In the genomic region with DNA sequence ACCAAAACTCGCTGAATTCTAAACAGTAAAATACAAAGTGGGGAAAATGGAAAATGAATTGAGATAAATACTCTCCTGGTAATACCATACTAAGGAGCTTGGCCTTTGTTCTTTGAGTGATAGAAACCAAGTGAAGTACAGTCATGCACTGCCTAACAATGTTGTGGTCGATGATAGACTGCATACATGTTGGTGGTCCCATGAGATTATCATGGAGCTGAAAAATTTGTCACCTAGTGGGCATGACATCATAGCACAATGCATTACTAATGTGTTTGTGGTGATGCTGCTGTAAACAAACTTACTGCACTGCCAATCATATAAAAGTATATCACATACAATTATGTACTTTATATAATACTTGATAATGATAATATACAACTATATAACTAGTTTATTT, we compare ENCODE assay signal across 27 cellular contexts.
"Had no signal": no experiment of that assay in that cellular context is flagged by ENCODE, and none has a peak within 500 bp of the region (broad histone marks: within the 10 kb centered on the region; RNA-seq: fewer than 3 reads in every experiment).

No MANE protein-coding gene starts in this region.

- ATAC-seq: activated CD4-positive, alpha-beta T cell treated with anti-CD3 and anti-CD28 coated beads for 36 hours; Panc1; Right ventricle myocardium inferior; T-cell had no signal

- DNase-seq: activated CD4-positive, alpha-beta memory T cell treated with anti-CD3 and anti-CD28 coated beads, Interleukin-2, amount 10 ng/mL, durations not matched to agents 7 days and 5 days; activated CD4-positive, alpha-beta T cell treated with anti-CD3 and anti-CD28 coated beads for 36 hours; activated CD4-positive, alpha-beta T cell treated with anti-CD3 and anti-CD28 coated beads, Interleukin-2, amount 50 U/mL, for 1 hour; activated T-cell treated with anti-CD3 and anti-CD28 coated beads for 4 hours; activated T-cell treated with anti-CD3 and anti-CD28 coated beads, Interleukin-2, amount 50 U/mL, for 48 hours; aorta; caudate nucleus; MM.1S; NCI-H1105; NCI-H1436; NCI-H1694 treated with DMSO at 0.1 percent for 48 hours; NCI-H2029 treated with DMSO at 0.1 percent for 48 hours; NCI-H345; NCI-H510A treated with DMSO at 0.1 percent for 48 hours; NCI-H69; NK-92 treated with Interleukin-12 subunit alpha and Interleukin-12 subunit beta, amount 100 ng/mL, for 24 hours; OCI-M1; RPMI8226; T-cell; T-helper 2 cell; T1000 had no signal

- H3K36me3 ChIP-seq: breast epithelium had no signal

- H3K36me3 Mint-ChIP-seq: activated naive CD4-positive, alpha-beta T cell treated with anti-CD3 and anti-CD28 coated beads, Interleukin-2, amount 50 U/mL, for 24 hours; T-cell had no signal

- H3K27me3 ChIP-seq: breast epithelium had no signal

- H3K4me3 ChIP-seq: breast epithelium, SK-N-MC had no signal

- H3K27ac ChIP-seq: breast epithelium, SK-N-MC, VCaP had no signal

- H3K27ac Mint-ChIP-seq: activated CD4-positive, alpha-beta memory T cell treated with anti-CD3 and anti-CD28 coated beads, Interleukin-2, amount 10 ng/mL, durations not matched to agents 7 days and 5 days; activated CD4-positive, alpha-beta T cell treated with anti-CD3 and anti-CD28 coated beads for 36 hours; activated naive CD4-positive, alpha-beta T cell treated with anti-CD3 and anti-CD28 coated beads, Interleukin-2, amount 50 U/mL, for 24 hours; T-cell had no signal

- H3K9me3 Mint-ChIP-seq: activated CD4-positive, alpha-beta memory T cell treated with anti-CD3 and anti-CD28 coated beads, Interleukin-2, amount 10 ng/mL, durations not matched to agents 7 days and 5 days; activated naive CD4-positive, alpha-beta T cell treated with anti-CD3 and anti-CD28 coated beads, Interleukin-2, amount 50 U/mL, for 24 hours; T-cell had no signal

- H3K4me1 Mint-ChIP-seq: activated naive CD4-positive, alpha-beta T cell treated with anti-CD3 and anti-CD28 coated beads, Interleukin-2, amount 50 U/mL, for 24 hours; T-cell had no signal

- H3K4me1 ChIP-seq: breast epithelium had no signal

- H3K4me3 Mint-ChIP-seq: activated CD4-positive, alpha-beta memory T cell treated with anti-CD3 and anti-CD28 coated beads, Interleukin-2, amount 10 ng/mL, durations not matched to agents 7 days and 5 days; activated CD4-positive, alpha-beta T cell treated with anti-CD3 and anti-CD28 coated beads for 36 hours; activated naive CD4-positive, alpha-beta T cell treated with anti-CD3 and anti-CD28 coated beads, Interleukin-2, amount 50 U/mL, for 24 hours; T-cell had no signal

- H3K27me3 Mint-ChIP-seq: activated CD4-positive, alpha-beta memory T cell treated with anti-CD3 and anti-CD28 coated beads, Interleukin-2, amount 10 ng/mL, durations not matched to agents 7 days and 5 days; activated CD4-positive, alpha-beta T cell treated with anti-CD3 and anti-CD28 coated beads for 36 hours; activated naive CD4-positive, alpha-beta T cell treated with anti-CD3 and anti-CD28 coated beads, Interleukin-2, amount 50 U/mL, for 24 hours; T-cell had no signal
